Comparison of ENCODE assay signal across 8 cellular contexts in genomic region chr4:119286377-119287002, GRCh38. TPM values are rescaled to one million over a fixed set of nuclear protein-coding genes. Genes with fewer than 3 reads are reported as not detected.
DNase-seq lines count a peak whose midpoint lies in the region; ATAC-seq and TF ChIP-seq lines count a peak whose summit lies in the region.

No MANE protein-coding gene starts in this region.

- intact Hi-C loops in heart right ventricle (cut with DNase I) = loop anchor here in 8 of 10 donors (1.0 to 10.0 kb wide), 17 partner anchors 69 to 1029 kb away; partner anchors contain the start of genes USP53 (in 3 of the 8) and SYNPO2 (in 1 of the 8)

- H3K4me1 ChIP-seq in heart right ventricle = peaks cover 0 to 51% (median 33%) of the 10 kb centered on the region in 9 donors

- no peaks in the 10 kb centered on the region for H3K27me3 ChIP-seq in heart right ventricle

- H3K4me3 ChIP-seq in heart right ventricle = no peak overlapping the region

- peak overlapping the region in 7 of 10 donors; percentile 10 to 75 (median 59) for H3K27ac ChIP-seq in heart right ventricle

- DNase-seq in A172 (ENCODE audit: low spot score) = peak; percentile 35
- peak; percentile 19 for DNase-seq in activated CD4-positive, alpha-beta T cell treated with anti-CD3 and anti-CD28 coated beads for 48 hours
- DNase-seq in heart right ventricle = peak in 1 of 2 donors; percentile 53
- DNase-seq in stromal cell of bone marrow (ENCODE audit: low read depth) = peak; percentile 71
- no peak for DNase-seq in OCI-M2 (lab: John Stamatoyannopoulos, UW; ENCODE audit: unreplicated experiment)
- no peak for DNase-seq in NCI-H1048 (lab: John Stamatoyannopoulos, UW)

- 16 to 22% methylated on average over 3 of the region's 3 CpGs for WGBS in heart right ventricle, 2 donors

- no peaks in the 10 kb centered on the region for H3K9me3 ChIP-seq in heart right ventricle

- peak; percentile 30 to 81 (median 71) for TF ChIP-seq CTCF in heart right ventricle (IDR thresholded peaks at IDR 0.05)

- peaks cover 0 to 26% (median 4%) of the 10 kb centered on the region in 9 donors for H3K36me3 ChIP-seq in heart right ventricle

- ATAC-seq in GM19351 (IDR thresholded peaks at IDR 0.05; ENCODE audit: unreplicated experiment) (peak; percentile 40), heart right ventricle (peak in 7 of 8 donors; percentile 39 to 78 (median 63)), GM19455 (IDR thresholded peaks at IDR 0.05; ENCODE audit: unreplicated experiment) (no peak)

RNA-seq across cellular contexts. Expression of gene FABP2, which starts 35.4 kb away (rescaled TPM):
- not detected in 2 replicates for total RNA-seq in A172 (2014; rRNA removed; shearing (Covaris generic))
- total RNA-seq in heart right ventricle = 1 to 10 TPM in 1 of 10 donors, under 1 TPM in 2, not detected in 7; 0.09 to 2.2 (median 0.15) TPM
- 1 to 10 TPM in 1 of 2 donors, under 1 TPM in 1; 0.01 to 1.3 TPM for polyA plus RNA-seq in heart right ventricle

Comparison
In these comparisons a context has a peak if more than half of its experiments do, and no peak if none do; other contexts are left out.
1. DNase-seq: peak in A172 (single experiment), activated CD4-positive, alpha-beta T cell treated with anti-CD3 and anti-CD28 coated beads for 48 hours (single experiment) and stromal cell of bone marrow (single experiment); none in OCI-M2 (single experiment) and NCI-H1048 (single experiment).